In the genomic region with DNA sequence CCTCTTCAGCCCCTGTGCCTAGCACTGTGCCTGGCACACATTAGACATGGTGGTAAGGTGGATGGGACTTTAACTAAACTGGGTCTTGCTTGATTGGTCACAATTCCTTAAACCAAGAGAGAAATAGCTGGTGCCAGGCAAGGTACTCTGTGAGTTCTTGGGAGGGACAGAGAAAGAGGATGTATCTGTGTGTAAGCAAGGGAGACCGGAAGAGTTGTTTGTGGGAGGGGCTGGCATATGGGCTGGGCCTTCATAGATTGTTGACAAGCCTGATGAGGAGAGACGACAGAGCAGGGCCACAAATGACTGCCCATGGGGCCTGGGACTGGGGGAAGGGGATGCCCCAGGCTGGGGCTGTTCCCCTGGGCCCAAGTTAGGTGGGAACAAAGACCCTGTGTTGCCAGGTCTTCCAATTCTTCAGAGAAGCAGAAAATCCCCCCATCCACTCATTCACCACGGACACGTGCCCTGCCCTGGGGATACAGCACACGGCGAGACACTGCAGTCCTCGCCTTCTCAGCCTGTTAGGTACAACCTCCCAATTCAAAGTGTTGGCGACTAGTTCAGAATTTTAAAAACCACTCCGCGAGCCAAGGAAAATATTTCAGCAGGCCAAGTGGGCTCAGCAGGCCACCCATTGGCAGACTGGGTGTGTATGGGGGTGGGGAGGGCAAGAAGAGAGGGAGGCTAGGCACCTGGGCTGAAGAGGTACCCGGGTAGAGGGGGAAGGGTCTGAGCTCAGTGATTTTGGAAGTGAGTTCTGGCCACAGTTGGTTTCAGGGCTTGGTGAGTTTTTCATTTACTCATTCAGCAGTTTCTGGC, we compare ENCODE assay signal across 11 cellular contexts. TPM values are rescaled to one million over a fixed set of nuclear protein-coding genes. Genes with fewer than 3 reads are reported as not detected.
DNase-seq lines count a peak whose midpoint lies in the region; ATAC-seq and TF ChIP-seq lines count a peak whose summit lies in the region.
"Had no signal": no experiment of that assay in that cellular context is flagged by ENCODE, and none has a peak within 500 bp of the region (broad histone marks: within the 10 kb centered on the region; RNA-seq: fewer than 3 reads in every experiment).

No MANE protein-coding gene starts in this region.

- H3K36me3 ChIP-seq in trophoblast cell (ENCODE audit: control insufficient read depth in 1 of 2, insufficient read depth in 2 of 2, low read length in 2 of 2) (no peaks in the 10 kb centered on the region), brain microvascular endothelial cell (replicated peaks) (no peaks in the 10 kb centered on the region)
- H3K36me3 ChIP-seq in effector memory CD4-positive, alpha-beta T cell (ENCODE audit: control insufficient read depth, insufficient read depth, low read length) = no peaks in the 10 kb centered on the region
- H3K36me3 ChIP-seq: adrenal gland, ovary had no signal

- no peak overlapping the region for H3K27ac ChIP-seq in HL-60 (replicated peaks)
- H3K27ac ChIP-seq in trophoblast cell (ENCODE audit: low read depth, low read length) = no peak overlapping the region
- no peak overlapping the region for H3K27ac ChIP-seq in effector memory CD4-positive, alpha-beta T cell (ENCODE audit: insufficient read depth, low read length, poor library complexity, severe bottlenecking)
- H3K27ac ChIP-seq in brain microvascular endothelial cell = no peak overlapping the region
- H3K27ac ChIP-seq: adrenal gland, heart left ventricle, ovary had no signal

- H3K9me3 ChIP-seq in trophoblast cell (ENCODE audit: insufficient read depth, low read depth, low read length) = peaks cover 6% of the 10 kb centered on the region
- no peaks in the 10 kb centered on the region for H3K9me3 ChIP-seq in effector memory CD4-positive, alpha-beta T cell (ENCODE audit: control insufficient read depth, low read length)
- H3K9me3 ChIP-seq: adrenal gland, ovary had no signal

- no peak overlapping the region for H3K4me3 ChIP-seq in HL-60 (replicated peaks; ENCODE audit: insufficient read depth, low read length)
- no peak overlapping the region for H3K4me3 ChIP-seq in trophoblast cell (ENCODE audit: low read depth, low read length)
- H3K4me3 ChIP-seq in effector memory CD4-positive, alpha-beta T cell (ENCODE audit: insufficient read depth, low read depth, low read length, poor library complexity, severe bottlenecking) = no peak overlapping the region
- H3K4me3 ChIP-seq in brain microvascular endothelial cell (ENCODE audit: low read depth, low read length) = no peak overlapping the region
- H3K4me3 ChIP-seq: adrenal gland, heart left ventricle, ovary had no signal

- H3K14ac ChIP-seq in trophoblast cell (ENCODE audit: low read length) = no peak overlapping the region

- no peak overlapping the region for H2BK5ac ChIP-seq in trophoblast cell (ENCODE audit: low read depth, low read length, poor library complexity)

- TF ChIP-seq CTCF in HL-60 (IDR thresholded peaks at IDR 0.05; ENCODE audit: insufficient read depth, low read length) (no peak), brain microvascular endothelial cell (IDR thresholded peaks at IDR 0.05; ENCODE audit: low read depth, low read length, missing control alignments) (no peak)
- TF ChIP-seq CTCF in activated CD8-positive, alpha-beta T cell treated with anti-CD3 and anti-CD28 coated beads for 36 hours (IDR thresholded peaks at IDR 0.05) = no peak

- H3K79me1 ChIP-seq in trophoblast cell (ENCODE audit: low read length) = peaks cover 3% of the 10 kb centered on the region

- no peak overlapping the region for H3K4me3 Mint-ChIP-seq in activated CD8-positive, alpha-beta T cell treated with anti-CD3 and anti-CD28 coated beads for 36 hours

- no peak overlapping the region for H3K18ac ChIP-seq in trophoblast cell (ENCODE audit: low read length)

- H4K8ac ChIP-seq in trophoblast cell (ENCODE audit: low read depth, low read length) = peak overlapping the region; percentile 18

- intact Hi-C loops in activated CD8-positive, alpha-beta T cell treated with anti-CD3 and anti-CD28 coated beads for 36 hours (cut with micrococcal nuclease) = no loop called here
- intact Hi-C loops in Right ventricle myocardium superior (cut with DNase I) (no loop called here), left cardiac atrium (cut with DNase I) (no loop called here)

- CTCF ChIA-PET in activated CD8-positive, alpha-beta T cell treated with anti-CD3 and anti-CD28 coated beads for 36 hours (lab: Charles Lee) = interaction anchor here (0.8 kb wide), 1 partner anchor 16 kb away, joined by 4 read pairs; no protein-coding TSS in a partner anchor

- no peak overlapping the region for H4K12ac ChIP-seq in trophoblast cell (ENCODE audit: low read depth, low read length)

- H3K4me1 ChIP-seq in trophoblast cell (ENCODE audit: control insufficient read depth in 1 of 2, insufficient read depth in 2 of 2, low read length in 2 of 2) = peaks cover 14 to 21% of the 10 kb centered on the region in 2 experiments
- H3K4me1 ChIP-seq in effector memory CD4-positive, alpha-beta T cell (ENCODE audit: control insufficient read depth, insufficient read depth, low read length, poor library complexity, severe bottlenecking) = peaks cover 13% of the 10 kb centered on the region
- H3K4me1 ChIP-seq: adrenal gland had no signal

- H3K27me3 Mint-ChIP-seq in activated CD8-positive, alpha-beta T cell treated with anti-CD3 and anti-CD28 coated beads for 36 hours = peaks cover 6% of the 10 kb centered on the region

- H2BK12ac ChIP-seq in trophoblast cell (ENCODE audit: low read length) = no peak overlapping the region

- DNase-seq in HL-60 (ENCODE audit: low read depth in 1 of 2, low spot score in 1 of 2) (peak; percentile 11 to 65), trophoblast cell (no peak), Right ventricle myocardium superior (no peak), left cardiac atrium (no peak), brain microvascular endothelial cell (no peak)
- DNase-seq in activated CD8-positive, alpha-beta T cell treated with anti-CD3 and anti-CD28 coated beads for 36 hours = peak; percentile 15
- DNase-seq in effector memory CD4-positive, alpha-beta T cell = no peak
- DNase-seq: ovary had no signal

- in situ Hi-C loops in brain microvascular endothelial cell (cut with HindIII; ENCODE audit: low pct_ligation_motif_present, low sequenced_read_pairs) = no loop called here

- peak overlapping the region; percentile 14 for H4K91ac ChIP-seq in trophoblast cell (ENCODE audit: low read depth, low read length)

- H2BK120ac ChIP-seq in trophoblast cell (ENCODE audit: insufficient read depth, low read length, poor library complexity) = no peak overlapping the region

- H3K4me2 ChIP-seq in trophoblast cell (ENCODE audit: low read length) = no peak overlapping the region

- no peak overlapping the region for H3K23ac ChIP-seq in trophoblast cell (ENCODE audit: low read length)

- H3K27me3 ChIP-seq in HL-60 (ENCODE audit: insufficient read depth, poor library complexity, severe bottlenecking) (no peaks in the 10 kb centered on the region), trophoblast cell (ENCODE audit: insufficient read depth, low read length) (no peaks in the 10 kb centered on the region), brain microvascular endothelial cell (replicated peaks) (peaks cover 3% of the 10 kb centered on the region)
- H3K27me3 ChIP-seq in effector memory CD4-positive, alpha-beta T cell (replicated peaks; ENCODE audit: control insufficient read depth, insufficient read depth, low read length, poor library complexity, severe bottlenecking) = peaks cover 7% of the 10 kb centered on the region
- H3K27me3 ChIP-seq: adrenal gland, ovary had no signal

- H3K4me1 Mint-ChIP-seq in activated CD8-positive, alpha-beta T cell treated with anti-CD3 and anti-CD28 coated beads for 36 hours (ENCODE audit: low read depth) = peaks cover 12% of the 10 kb centered on the region

- H3K4ac ChIP-seq in trophoblast cell (ENCODE audit: low read depth, low read length) = no peak overlapping the region

- H3K9ac ChIP-seq in trophoblast cell (ENCODE audit: low read length) = no peak overlapping the region

- ATAC-seq in GM19395 (IDR thresholded peaks at IDR 0.05; ENCODE audit: unreplicated experiment) = peak; percentile 67
- ATAC-seq in activated CD8-positive, alpha-beta T cell treated with anti-CD3 and anti-CD28 coated beads for 36 hours = peak; percentile 62
- no peak for ATAC-seq in Right ventricle myocardium superior (ENCODE audit: poor library complexity)
- ATAC-seq in left cardiac atrium = no peak
- ATAC-seq: heart left ventricle had no signal

- no peaks in the 10 kb centered on the region for H3K9me3 Mint-ChIP-seq in activated CD8-positive, alpha-beta T cell treated with anti-CD3 and anti-CD28 coated beads for 36 hours

- WGBS in trophoblast cell (ENCODE audit: extremely low coverage, insufficient coverage, insufficient read length) = no CpG with 5 or more reads among the region's 11 CpGs

- POLR2A ChIA-PET in activated CD8-positive, alpha-beta T cell treated with anti-CD3 and anti-CD28 coated beads for 36 hours (lab: Charles Lee) = no interaction called here

- H3K36me3 Mint-ChIP-seq in activated CD8-positive, alpha-beta T cell treated with anti-CD3 and anti-CD28 coated beads for 36 hours (ENCODE audit: low read depth) = no peaks in the 10 kb centered on the region

- no peak overlapping the region for H3K27ac Mint-ChIP-seq in activated CD8-positive, alpha-beta T cell treated with anti-CD3 and anti-CD28 coated beads for 36 hours

- H3K79me2 ChIP-seq in trophoblast cell (ENCODE audit: control insufficient read depth, insufficient read depth, low read length, poor library complexity) = no peaks in the 10 kb centered on the region

- H2AFZ ChIP-seq in trophoblast cell (ENCODE audit: insufficient read depth, low read length, poor library complexity) = no peak overlapping the region

- no peak overlapping the region for H2AK5ac ChIP-seq in trophoblast cell (ENCODE audit: low read length)

RNA-seq across cellular contexts. Expression of a gene that starts 11.4 kb away (rescaled TPM):
- under 1 TPM; 0.16 to 0.20 TPM for total RNA-seq in activated CD8-positive, alpha-beta T cell treated with anti-CD3 and anti-CD28 coated beads for 36 hours
- polyA plus RNA-seq in trophoblast cell (2013) = 0.35 and 0.41 TPM in 2 replicates
- 3.0 TPM for total RNA-seq in Right ventricle myocardium superior
- 1 to 10 TPM; 4.1 to 4.7 TPM for total RNA-seq in left cardiac atrium

RNA-seq across cellular contexts. Expression of a gene that starts 27.8 kb away (rescaled TPM):
- total RNA-seq in activated CD8-positive, alpha-beta T cell treated with anti-CD3 and anti-CD28 coated beads for 36 hours = under 1 TPM; 0.05 to 0.07 TPM
- polyA plus RNA-seq in trophoblast cell (2013) = 1.3 and 1.5 TPM in 2 replicates
- total RNA-seq in Right ventricle myocardium superior (1.6 TPM), left cardiac atrium (1 to 10 TPM; 2.1 to 2.6 TPM)

Comparison
In these comparisons a context has a peak if more than half of its experiments do, and no peak if none do; other contexts are left out.
1. ATAC-seq: peak in GM19395 (single experiment) and activated CD8-positive, alpha-beta T cell treated with anti-CD3 and anti-CD28 coated beads for 36 hours (single experiment); none in Right ventricle myocardium superior (single experiment) and left cardiac atrium (0 of 2).
2. DNase-seq: peak in HL-60 (2 of 2) and activated CD8-positive, alpha-beta T cell treated with anti-CD3 and anti-CD28 coated beads for 36 hours (single experiment); none in trophoblast cell (0 of 2), Right ventricle myocardium superior (single experiment), effector memory CD4-positive, alpha-beta T cell (0 of 3), left cardiac atrium (single experiment) and brain microvascular endothelial cell (single experiment).